In genomic region chr2:88016948-88017779, GRCh38 we compare ENCODE assay signal across 9 cellular contexts. TPM values are rescaled to one million over a fixed set of nuclear protein-coding genes. Genes with fewer than 3 reads are reported as not detected.
DNase-seq lines count a peak whose midpoint lies in the region; ATAC-seq lines count a peak whose summit lies in the region.
"Had no signal": no experiment of that assay in that cellular context is flagged by ENCODE, and none has a peak within 500 bp of the region (broad histone marks: within the 10 kb centered on the region; RNA-seq: fewer than 3 reads in every experiment).

No MANE protein-coding gene starts in this region.

- peaks cover 6% of the 10 kb centered on the region for H3K4me1 ChIP-seq in BLaER1

- ATAC-seq in GM18873 (IDR thresholded peaks at IDR 0.05; ENCODE audit: low FRiP score, unreplicated experiment) (peak; percentile 45), HG03066 (IDR thresholded peaks at IDR 0.05; ENCODE audit: low read depth, unreplicated experiment) (peak; percentile 68), left ventricle myocardium superior (peak; percentile 77), sciatic nerve (peak; percentile 67)
- peak; percentile 36 to 77 for ATAC-seq in activated naive CD4-positive, alpha-beta T cell treated with anti-CD3 and anti-CD28 coated beads, Interleukin-2, amount 50 U/mL, for 72 hours

- peaks cover 9 to 11% of the 10 kb centered on the region in 2 donors for H3K36me3 Mint-ChIP-seq in activated naive CD4-positive, alpha-beta T cell treated with anti-CD3 and anti-CD28 coated beads, Interleukin-2, amount 50 U/mL, for 72 hours

- intact Hi-C loops in left ventricle myocardium superior (cut with micrococcal nuclease) (no loop called here), sciatic nerve (cut with DNase I) (no loop called here)

- no peaks in the 10 kb centered on the region for H4K20me1 ChIP-seq in BLaER1

- H3K4me2 ChIP-seq in BLaER1 = peak overlapping the region; percentile 84

- H3K9me3 ChIP-seq in BLaER1 = peaks cover 19% of the 10 kb centered on the region

- peak overlapping the region; percentile 72 for H3K4me3 ChIP-seq in BLaER1

- DNase-seq in NCI-H2227 (lab: John Stamatoyannopoulos, UW; ENCODE audit: unreplicated experiment) (peak; percentile 77), left ventricle myocardium superior (peak; percentile 61), sciatic nerve (ENCODE audit: low spot score) (peak; percentile 70), pons (ENCODE audit: low spot score) (no peak)
- no peak for DNase-seq in activated naive CD4-positive, alpha-beta T cell treated with anti-CD3 and anti-CD28 coated beads, Interleukin-2, amount 50 U/mL, for 72 hours (ENCODE audit: low spot score in 2 of 2)

- H3K27ac ChIP-seq in BLaER1 = peak overlapping the region; percentile 88

- no peaks in the 10 kb centered on the region for H3K27me3 ChIP-seq in BLaER1

- peak overlapping the region; percentile 82 for H3K9ac ChIP-seq in BLaER1

- H3K36me3 ChIP-seq in BLaER1 = no peaks in the 10 kb centered on the region

- H3K27ac Mint-ChIP-seq in activated naive CD4-positive, alpha-beta T cell treated with anti-CD3 and anti-CD28 coated beads, Interleukin-2, amount 50 U/mL, for 72 hours = peak overlapping the region; percentile 95 to 100

- peaks cover 0 to 6% of the 10 kb centered on the region in 2 donors for H3K9me3 Mint-ChIP-seq in activated naive CD4-positive, alpha-beta T cell treated with anti-CD3 and anti-CD28 coated beads, Interleukin-2, amount 50 U/mL, for 72 hours

RNA-seq across cellular contexts. Expression of gene RNU2-63P, which starts 0.8 kb away (rescaled TPM):
- total RNA-seq in activated naive CD4-positive, alpha-beta T cell treated with anti-CD3 and anti-CD28 coated beads, Interleukin-2, amount 50 U/mL, for 72 hours = 10 to 100 TPM; 12.6 to 43.6 TPM
- total RNA-seq in left ventricle myocardium superior (not detected), sciatic nerve (10.3 TPM)
- total RNA-seq: M059J had no signal

RNA-seq across cellular contexts. Expression of gene KRCC1, which starts 38.4 kb away (rescaled TPM):
- total RNA-seq in activated naive CD4-positive, alpha-beta T cell treated with anti-CD3 and anti-CD28 coated beads, Interleukin-2, amount 50 U/mL, for 72 hours = 10 to 100 TPM in 1 of 2 donors, 1 to 10 TPM in 1; 1.3 to 11.7 TPM
- 24.1 TPM for total RNA-seq in left ventricle myocardium superior
- 35.0 TPM for total RNA-seq in sciatic nerve

RNA-seq across cellular contexts. Expression of gene SMYD1, which starts 50.5 kb away (rescaled TPM):
- not detected for total RNA-seq in activated naive CD4-positive, alpha-beta T cell treated with anti-CD3 and anti-CD28 coated beads, Interleukin-2, amount 50 U/mL, for 72 hours
- total RNA-seq in left ventricle myocardium superior = 492 TPM
- 0.49 TPM for total RNA-seq in sciatic nerve
- total RNA-seq: M059J had no signal

Comparison
In these comparisons a context has a peak if more than half of its experiments do, and no peak if none do; other contexts are left out.
1. DNase-seq: peak in NCI-H2227 (single experiment), left ventricle myocardium superior (single experiment) and sciatic nerve (single experiment); none in activated naive CD4-positive, alpha-beta T cell treated with anti-CD3 and anti-CD28 coated beads, Interleukin-2, amount 50 U/mL, for 72 hours (0 of 2) and pons (single experiment).
2. RNA of gene RNU2-63P, which starts 0.8 kb away (total RNA-seq): 12.6 to 43.6 TPM in activated naive CD4-positive, alpha-beta T cell treated with anti-CD3 and anti-CD28 coated beads, Interleukin-2, amount 50 U/mL, for 72 hours and 10.3 TPM in sciatic nerve (single experiment); not detected in left ventricle myocardium superior (single experiment); every median in the first group is over 10 times any median in the second.
3. RNA of gene SMYD1, which starts 50.5 kb away (total RNA-seq): 492 TPM in left ventricle myocardium superior (single experiment); 0.49 TPM in sciatic nerve (single experiment) and not detected in activated naive CD4-positive, alpha-beta T cell treated with anti-CD3 and anti-CD28 coated beads, Interleukin-2, amount 50 U/mL, for 72 hours; every median in the first group is over 100 times any median in the second.
4. Peak in every context shown above with its lines, with median percentiles within 50 percentile points of each other: ATAC-seq.